ENCODE assay signal across 8 cellular contexts in the genomic region with DNA sequence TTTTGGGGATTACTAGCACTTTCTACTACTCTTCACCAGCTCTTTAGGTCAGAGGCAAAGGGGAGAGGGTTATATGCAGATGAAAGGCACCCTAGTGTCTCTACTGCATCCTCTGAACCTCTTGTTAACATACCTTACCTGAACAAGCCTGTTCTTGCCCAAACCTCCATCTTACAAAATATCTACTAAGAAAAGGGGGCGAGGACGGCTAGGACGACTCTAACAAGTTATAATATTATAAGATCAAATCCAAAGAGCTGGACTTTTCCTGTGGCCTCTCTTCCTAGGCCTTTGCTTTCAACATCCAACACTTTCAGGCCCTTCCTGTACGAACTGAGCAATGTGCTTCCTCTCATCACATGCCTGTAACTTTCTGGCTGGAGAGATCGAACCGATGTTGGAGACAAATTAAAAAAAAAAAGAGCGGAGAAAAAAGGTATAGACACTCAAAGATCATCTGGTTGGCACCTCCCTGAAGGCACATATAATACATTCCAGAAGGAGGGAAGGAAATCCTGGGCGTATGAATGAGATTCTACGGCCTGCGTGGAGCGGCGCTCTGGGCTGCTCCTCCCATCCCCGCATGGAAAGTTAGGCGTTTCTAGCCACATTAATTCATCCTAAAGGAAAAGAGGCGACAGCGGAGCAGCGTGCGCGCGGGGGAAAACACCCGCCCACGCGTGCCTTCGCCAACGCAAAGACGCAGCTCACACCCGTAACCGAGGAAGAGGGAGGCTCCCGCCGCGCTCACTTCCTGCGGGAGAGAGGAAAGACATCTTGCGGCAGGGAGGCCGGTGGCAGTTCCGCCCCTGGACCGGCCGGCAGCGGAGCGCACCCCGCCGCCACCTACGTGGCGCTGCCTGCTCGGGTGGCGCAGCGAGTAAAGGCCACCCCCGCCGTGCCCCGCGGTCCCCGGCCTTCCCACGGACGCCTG. TPM values are rescaled to one million over a fixed set of nuclear protein-coding genes. Genes with fewer than 3 reads are reported as not detected.
DNase-seq lines count a peak whose midpoint lies in the region; ATAC-seq and TF ChIP-seq lines count a peak whose summit lies in the region.

No MANE protein-coding gene starts in this region.

- DNase-seq in ACHN, result peak; percentile 39
- no peak for DNase-seq in T-helper 17 cell
- peak; percentile 37 for DNase-seq in cerebellar cortex (ENCODE audit: low spot score)
- peak; percentile 79 for DNase-seq in iPS-NIHi11 (ENCODE audit: low spot score)
- peak; percentile 17 for DNase-seq in retinal pigment epithelial cell (ENCODE audit: low read depth)
- DNase-seq in SHP77 (lab: John Stamatoyannopoulos, UW), result no peak

- ATAC-seq in HG02610 (IDR thresholded peaks at IDR 0.05; ENCODE audit: unreplicated experiment), result peak; percentile 35
- ATAC-seq in T-helper 17 cell, result peak; percentile 57
- no peak for ATAC-seq in HG03139 (IDR thresholded peaks at IDR 0.05; ENCODE audit: unreplicated experiment)

- H3K4me3 Mint-ChIP-seq in T-helper 17 cell, result peak overlapping the region; percentile 97

- H3K27ac Mint-ChIP-seq in T-helper 17 cell, result peak overlapping the region; percentile 47

- H3K4me3 ChIP-seq in retinal pigment epithelial cell (ENCODE audit: low read length), result peak overlapping the region; percentile 77

- in situ Hi-C loops in ACHN (cut with HindIII; ENCODE audit: low pct_ligation_motif_present, low pct_unique_long_range_greater_than_20kb, low sequenced_read_pairs), result no loop called here

- H3K4me1 Mint-ChIP-seq in T-helper 17 cell, result peaks cover 7% of the 10 kb centered on the region

- peaks cover 53% of the 10 kb centered on the region for H3K27me3 Mint-ChIP-seq in T-helper 17 cell

- H3K36me3 Mint-ChIP-seq in T-helper 17 cell (ENCODE audit: low read depth), result peaks cover 10% of the 10 kb centered on the region

- H3K9me3 ChIP-seq in T-helper 17 cell (ENCODE audit: control insufficient read depth, low read length, poor library complexity, severe bottlenecking), result no peaks in the 10 kb centered on the region

- TF ChIP-seq CTCF in retinal pigment epithelial cell (conservative IDR thresholded peaks at IDR 0.05; ENCODE audit: low read depth, low read length), result no peak

RNA-seq across cellular contexts. Expression of a gene that starts 0.8 kb away (rescaled TPM):
- total RNA-seq in T-helper 17 cell, result under 1 TPM in 1 of 2 donors, not detected in 1; 0.15 TPM

Comparison
In these comparisons a context has a peak if more than half of its experiments do, and no peak if none do; other contexts are left out.
1. DNase-seq: peak in ACHN (single experiment), cerebellar cortex (single experiment), iPS-NIHi11 (single experiment) and retinal pigment epithelial cell (single experiment); none in T-helper 17 cell (0 of 3) and SHP77 (0 of 2).